In the genomic region with DNA sequence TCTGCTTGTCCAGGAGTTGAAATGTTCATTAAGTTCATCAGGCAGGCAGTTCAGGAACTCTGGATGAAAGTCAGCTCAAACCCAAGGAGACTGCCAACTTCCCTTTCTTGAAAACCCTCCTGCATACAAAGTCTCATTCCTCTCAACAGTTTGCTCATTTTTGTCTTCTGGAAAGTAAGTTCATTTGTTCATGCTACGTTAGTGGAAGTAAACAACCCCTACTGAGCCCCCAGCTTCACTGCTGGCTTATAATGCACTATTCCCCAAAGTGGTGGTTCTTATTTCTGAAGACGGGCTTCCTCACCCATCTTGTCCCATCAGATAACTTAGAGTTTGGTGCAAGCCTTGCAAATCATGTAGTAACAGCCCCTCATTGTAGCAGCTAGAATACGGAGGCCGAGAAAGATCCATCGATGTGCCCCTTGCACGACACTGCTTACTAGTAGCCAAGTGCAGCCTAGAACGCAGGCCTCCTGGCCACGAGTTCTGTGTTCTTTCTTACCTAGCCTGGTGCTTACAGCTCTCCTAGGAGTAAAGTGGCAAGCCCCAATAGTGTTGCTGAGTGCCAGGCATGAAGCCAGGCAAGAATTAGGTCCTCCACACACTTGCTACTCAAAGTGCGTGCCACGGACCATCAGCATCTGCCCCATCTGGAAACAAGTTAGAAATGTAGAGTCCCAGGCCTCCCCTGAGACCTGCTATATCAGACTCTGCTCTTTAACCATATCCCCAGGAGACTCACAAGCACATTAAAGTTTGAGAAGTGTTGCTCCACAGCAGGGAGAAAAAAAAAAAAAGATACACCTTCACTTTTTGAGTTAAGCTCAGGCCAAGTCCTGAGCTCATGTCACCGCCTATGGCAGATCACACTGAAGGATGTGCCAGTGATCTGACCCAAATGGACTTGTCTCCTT, we compare ENCODE assay signal across 13 cellular contexts.
A peak's percentile ranks its signal among the peaks of the same experiment; 100 is the strongest.
DNase-seq lines count a peak whose midpoint lies in the region; ATAC-seq and TF ChIP-seq lines count a peak whose summit lies in the region.
"Had no signal": no experiment of that assay in that cellular context is flagged by ENCODE, and none has a peak within 500 bp of the region (broad histone marks: within the 10 kb centered on the region; RNA-seq: fewer than 3 reads in every experiment).

No MANE protein-coding gene starts in this region.

- TF ChIP-seq CTCF in type B pancreatic cell (conservative IDR thresholded peaks at IDR 0.05), result no peak

- no peak overlapping the region for H3K27ac Mint-ChIP-seq in type B pancreatic cell

- peaks cover 3% of the 10 kb centered on the region for H3K4me1 Mint-ChIP-seq in type B pancreatic cell (ENCODE audit: unreplicated experiment)

- peaks cover 8% of the 10 kb centered on the region for H3K27me3 Mint-ChIP-seq in type B pancreatic cell

- H3K4me3 Mint-ChIP-seq in type B pancreatic cell, result no peak overlapping the region
- H3K4me3 Mint-ChIP-seq: natural killer cell had no signal

- peak; percentile 61 for DNase-seq in germinal center (ENCODE audit: low spot score)
- DNase-seq in NCI-H345 treated with DMSO at 0.1 percent for 48 hours (lab: John Stamatoyannopoulos, UW; ENCODE audit: unreplicated experiment), result no peak
- no peak for DNase-seq in epidermal melanocyte (ENCODE audit: insufficient read length, low spot score)
- DNase-seq in type B pancreatic cell (ENCODE audit: extremely low spot score, unreplicated experiment), result no peak
- no peak for DNase-seq in glomerular visceral epithelial cell (ENCODE audit: extremely low spot score)
- DNase-seq: activated CD8-positive, alpha-beta memory T cell treated with anti-CD3 and anti-CD28 coated beads, Interleukin-2, amount 50 U/mL, for 4 hours; natural killer cell; NCI-H187 treated with DMSO at 0.1 percent for 48 hours; stimulated activated CD4-positive, alpha-beta T cell treated with anti-CD3 and anti-CD28 coated beads, Interleukin-4, amount 100 ng/mL, for 24 hours had no signal

- H3K36me3 Mint-ChIP-seq in type B pancreatic cell, result no peaks in the 10 kb centered on the region

- ATAC-seq in GM18861 (IDR thresholded peaks at IDR 0.05; ENCODE audit: unreplicated experiment) (peak; percentile 58), GM21576 (IDR thresholded peaks at IDR 0.05; ENCODE audit: unreplicated experiment) (peak; percentile 52), HG03378 (IDR thresholded peaks at IDR 0.05; ENCODE audit: unreplicated experiment) (peak; percentile 67)
- ATAC-seq: HCT116, natural killer cell had no signal

- H3K9me3 Mint-ChIP-seq in type B pancreatic cell, result no peaks in the 10 kb centered on the region
- H3K9me3 Mint-ChIP-seq: natural killer cell had no signal
